8 cellular contexts compared by ENCODE assay signal in the genomic region with DNA sequence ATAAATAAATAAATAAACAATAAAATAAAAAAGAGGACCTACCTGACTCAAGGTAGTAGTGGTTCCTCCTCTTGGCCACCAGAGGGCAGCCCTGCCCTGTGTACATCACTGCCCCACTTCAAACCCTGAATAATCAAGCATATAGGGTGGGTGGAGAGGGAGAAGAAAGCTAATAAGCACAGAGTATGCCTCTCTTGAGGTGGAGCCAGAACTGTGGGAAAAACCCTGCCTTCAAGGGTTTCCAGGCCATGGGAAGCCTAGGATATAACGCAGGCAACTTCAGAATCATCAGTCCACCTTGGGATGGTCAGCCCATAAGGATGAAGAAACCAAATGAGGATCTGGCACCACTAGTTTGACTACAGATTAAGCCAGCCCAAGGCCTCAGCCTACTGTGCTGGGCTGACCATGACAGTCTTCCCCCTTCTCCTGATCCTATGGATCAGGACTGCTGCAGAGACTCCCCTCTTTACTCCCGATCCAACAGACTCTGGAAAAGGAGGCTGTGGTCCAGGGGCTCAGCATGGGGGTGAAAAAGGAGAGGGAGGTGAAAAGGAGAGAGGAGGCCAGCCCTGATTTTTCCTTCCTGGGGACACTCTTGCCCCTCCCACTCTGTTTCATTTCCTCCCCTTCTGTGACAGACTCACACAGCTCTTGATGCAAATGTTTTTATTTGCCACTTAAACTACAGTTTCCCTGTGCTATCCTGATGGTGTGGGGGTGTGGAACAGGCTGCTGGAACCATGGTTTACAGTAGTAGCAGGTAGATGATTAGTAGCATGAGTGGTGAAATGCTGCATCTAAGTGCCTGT. TPM values are rescaled to one million over a fixed set of nuclear protein-coding genes. Genes with fewer than 3 reads are reported as not detected.
A peak's percentile ranks its signal among the peaks of the same experiment; 100 is the strongest.
DNase-seq lines count a peak whose midpoint lies in the region; TF ChIP-seq lines count a peak whose summit lies in the region.

No MANE protein-coding gene starts in this region.

- no peak overlapping the region for H2BK5ac ChIP-seq in mesenchymal stem cell (ENCODE audit: low read depth, low read length, poor library complexity, severe bottlenecking)

- H3K27me3 ChIP-seq in mesenchymal stem cell (ENCODE audit: control insufficient read depth in 1 of 2, insufficient read depth in 1 of 2, low read length in 2 of 2) (no peaks in the 10 kb centered on the region), tibial nerve (no peaks in the 10 kb centered on the region)

- peak in 1 of 2 donors; percentile 15 for TF ChIP-seq EP300 in tibial nerve (IDR thresholded peaks at IDR 0.05)

- H3K36me3 ChIP-seq in mesenchymal stem cell (ENCODE audit: control insufficient read depth in 1 of 2, insufficient read depth in 2 of 2, low read depth in 1 of 2, low read length in 2 of 2), result peaks cover 43 to 83% of the 10 kb centered on the region in 2 experiments
- peaks cover 2 to 71% (median 4%) of the 10 kb centered on the region in 3 donors for H3K36me3 ChIP-seq in tibial nerve

- no peak overlapping the region for H3K23ac ChIP-seq in mesenchymal stem cell (ENCODE audit: low read length in 2 of 2)

- peak; percentile 75 to 88 (median 78) for TF ChIP-seq CTCF in tibial nerve (IDR thresholded peaks at IDR 0.05)

- no peak overlapping the region for H4K8ac ChIP-seq in mesenchymal stem cell (ENCODE audit: low read length)

- H3K79me1 ChIP-seq in mesenchymal stem cell (replicated peaks; ENCODE audit: low read length, poor library complexity, severe bottlenecking), result peaks cover 1% of the 10 kb centered on the region

- H2AFZ ChIP-seq in mesenchymal stem cell (ENCODE audit: low read depth, low read length), result no peak overlapping the region

- no peak overlapping the region for H2BK15ac ChIP-seq in mesenchymal stem cell (ENCODE audit: low read depth, poor library complexity, severe bottlenecking)

- H2BK120ac ChIP-seq in mesenchymal stem cell (ENCODE audit: low read depth, low read length), result no peak overlapping the region

- no peak overlapping the region for H4K91ac ChIP-seq in mesenchymal stem cell (ENCODE audit: low read length)

- no peak overlapping the region for H2AK5ac ChIP-seq in mesenchymal stem cell (ENCODE audit: low read length, severe bottlenecking)

- H3K4me3 ChIP-seq in mesenchymal stem cell (ENCODE audit: insufficient read depth in 1 of 2, low read depth in 1 of 2, low read length in 2 of 2), result no peak overlapping the region
- H3K4me3 ChIP-seq in tibial nerve, result no peak overlapping the region

- H3K18ac ChIP-seq in mesenchymal stem cell (ENCODE audit: low read depth in 1 of 2, low read length in 2 of 2), result no peak overlapping the region

- no peaks in the 10 kb centered on the region for H3K9me3 ChIP-seq in mesenchymal stem cell (ENCODE audit: control insufficient read depth, low read length)
- H3K9me3 ChIP-seq in tibial nerve, result no peaks in the 10 kb centered on the region

- WGBS in mesenchymal stem cell, result 85% methylated on average over 1 of the region's 2 CpGs
- whole genome bisulfite sequencing in tibial nerve, 2 donors, result 81 to 87% methylated on average over 2 of the region's 2 CpGs

- no peak overlapping the region for H2BK12ac ChIP-seq in mesenchymal stem cell (ENCODE audit: low read length in 2 of 2)

- DNase-seq in NCI-H1417 (lab: John Stamatoyannopoulos, UW) (peak; percentile 18 to 51 (median 35)), NCI-H1417 treated with DMSO at 0.1 percent for 48 hours (lab: John Stamatoyannopoulos, UW) (no peak), HCEC 1CT (peak; percentile 44), NCI-H2029 treated with DMSO at 0.1 percent for 48 hours (lab: John Stamatoyannopoulos, UW) (peak; percentile 14), dermis blood vessel endothelial cell (peak; percentile 74), mesenchymal stem cell (peak; percentile 61), tibial nerve (ENCODE audit: low spot score in 2 of 2) (no peak)
- peak; percentile 22 to 25 for DNase-seq in activated CD4-positive, alpha-beta T cell treated with anti-CD3 and anti-CD28 coated beads for 24 hours (ENCODE audit: low read depth in 2 of 2)

- H3K14ac ChIP-seq in mesenchymal stem cell (ENCODE audit: low read length in 2 of 2), result no peak overlapping the region

- no peak overlapping the region for H3K4me2 ChIP-seq in mesenchymal stem cell (ENCODE audit: low read length, poor library complexity, severe bottlenecking)

- H3K27ac ChIP-seq in mesenchymal stem cell (ENCODE audit: low read length, poor library complexity, severe bottlenecking) (no peak overlapping the region), tibial nerve (peak overlapping the region; percentile 4 to 75 (median 41))

- no peak overlapping the region for H3K9ac ChIP-seq in mesenchymal stem cell (ENCODE audit: low read length)

- H3K4me1 ChIP-seq in mesenchymal stem cell (ENCODE audit: control insufficient read depth, insufficient read depth, low read depth, low read length) (no peaks in the 10 kb centered on the region), tibial nerve (peaks cover 0 to 30% (median 3%) of the 10 kb centered on the region in 4 donors)

- no peak for TF ChIP-seq POLR2A in tibial nerve (IDR thresholded peaks at IDR 0.05)

- no peak overlapping the region for H3K4ac ChIP-seq in mesenchymal stem cell (ENCODE audit: low read depth in 1 of 2, low read length in 2 of 2)

RNA-seq across cellular contexts. Expression of a gene that starts 10.1 kb away (rescaled TPM):
- 4.4 and 5.6 TPM in 2 replicates for total RNA-seq in dermis blood vessel endothelial cell
- polyA plus RNA-seq in mesenchymal stem cell (2013, experiment 1 of 2), result 5.8 TPM
- 5.8 TPM for polyA plus RNA-seq in mesenchymal stem cell (2013, experiment 2 of 2)
- total RNA-seq in tibial nerve, result 100 to 1,000 TPM; 113 to 253 (median 170) TPM

RNA-seq across cellular contexts. Expression of a gene that starts 36.5 kb away (rescaled TPM):
- 16.7 and 19.7 TPM in 2 replicates for total RNA-seq in dermis blood vessel endothelial cell
- polyA plus RNA-seq in mesenchymal stem cell (2013, experiment 1 of 2), result 27.8 TPM
- polyA plus RNA-seq in mesenchymal stem cell (2013, experiment 2 of 2), result 27.1 TPM
- total RNA-seq in tibial nerve, result 10 to 100 TPM; 17.0 to 29.1 (median 21.0) TPM

RNA-seq across cellular contexts. Expression of a gene that starts 36.6 kb away (rescaled TPM):
- total RNA-seq in dermis blood vessel endothelial cell (18.2 and 24.4 TPM in 2 replicates), tibial nerve (10 to 100 TPM; 28.0 to 45.3 (median 42.2) TPM)
- polyA plus RNA-seq in mesenchymal stem cell (2013, experiment 1 of 2), result 67.9 TPM
- 69.0 TPM for polyA plus RNA-seq in mesenchymal stem cell (2013, experiment 2 of 2)

RNA-seq across cellular contexts. Expression of a gene that starts 43.7 kb away (rescaled TPM):
- 0.98 and 3.6 TPM in 2 replicates for total RNA-seq in dermis blood vessel endothelial cell
- polyA plus RNA-seq in mesenchymal stem cell (2013, experiment 1 of 2), result 10.7 TPM
- polyA plus RNA-seq in mesenchymal stem cell (2013, experiment 2 of 2), result 10.1 TPM
- total RNA-seq in tibial nerve, result 1 to 10 TPM; 3.7 to 8.2 (median 7.1) TPM

RNA-seq across cellular contexts. Expression of a gene that starts 60.0 kb away (rescaled TPM):
- 19.6 and 20.6 TPM in 2 replicates for total RNA-seq in dermis blood vessel endothelial cell
- 9.1 TPM for polyA plus RNA-seq in mesenchymal stem cell (2013, experiment 1 of 2)
- polyA plus RNA-seq in mesenchymal stem cell (2013, experiment 2 of 2), result 8.1 TPM
- total RNA-seq in tibial nerve, result 10 to 100 TPM; 33.4 to 46.8 (median 42.7) TPM

Comparison
In these comparisons a context has a peak if more than half of its experiments do, and no peak if none do; other contexts are left out.
1. DNase-seq: peak in NCI-H1417 (3 of 3), HCEC 1CT (single experiment), NCI-H2029 treated with DMSO at 0.1 percent for 48 hours (single experiment), activated CD4-positive, alpha-beta T cell treated with anti-CD3 and anti-CD28 coated beads for 24 hours (2 of 2), dermis blood vessel endothelial cell (single experiment) and mesenchymal stem cell (single experiment); none in NCI-H1417 treated with DMSO at 0.1 percent for 48 hours (single experiment) and tibial nerve (0 of 2).
2. RNA of a gene that starts 10.1 kb away (total RNA-seq): 113 to 253 TPM in tibial nerve; 4.4 to 5.6 TPM in dermis blood vessel endothelial cell; every median in the first group is over 10 times any median in the second.